ENCODE assay signal across 9 cellular contexts in genomic region chr5:6631441-6631840, GRCh38. TPM values are rescaled to one million over a fixed set of nuclear protein-coding genes. Genes with fewer than 3 reads are reported as not detected.
DNase-seq lines count a peak whose midpoint lies in the region; ATAC-seq and TF ChIP-seq lines count a peak whose summit lies in the region.
"Had no signal": no experiment of that assay in that cellular context is flagged by ENCODE, and none has a peak within 500 bp of the region (broad histone marks: within the 10 kb centered on the region; RNA-seq: fewer than 3 reads in every experiment).

No MANE protein-coding gene starts in this region.

- ATAC-seq in natural killer cell treated with Interleukin-12 subunit alpha and Interleukin-12 subunit beta and Interleukin-15 and Interleukin-18, amount 100 ng/mL, for 72 hours, result no peak

- peaks cover 94% of the 10 kb centered on the region for H3K79me2 ChIP-seq in DOHH2 (ENCODE audit: control insufficient read depth, low read length)
- peaks cover 86% of the 10 kb centered on the region for H3K79me2 ChIP-seq in MM.1S (ENCODE audit: low read length)

- H3K4me3 ChIP-seq in DOHH2 (ENCODE audit: low read length) (peak overlapping the region; percentile 97), MM.1S (ENCODE audit: low read length) (peak overlapping the region; percentile 69), breast epithelium (peak overlapping the region in 2 of 3 donors; percentile 88 to 91)

- H3K4me2 ChIP-seq in DOHH2 (ENCODE audit: low read length), result peak overlapping the region; percentile 94
- peak overlapping the region; percentile 96 for H3K4me2 ChIP-seq in MM.1S (ENCODE audit: low read depth, low read length)

- peaks cover 24% of the 10 kb centered on the region; the same call in 1 of the 2 replicates for H4K20me1 ChIP-seq in DOHH2 (ENCODE audit: control insufficient read depth, insufficient read depth, low read depth, low read length)
- peaks cover 7% of the 10 kb centered on the region; the same call in 1 of the 2 replicates for H4K20me1 ChIP-seq in MM.1S (ENCODE audit: insufficient read depth, low read length)

- H3K36me3 ChIP-seq in DOHH2 (ENCODE audit: control insufficient read depth, low read length), result peaks cover 65% of the 10 kb centered on the region
- peaks cover 17% of the 10 kb centered on the region; the same call in 1 of the 2 replicates for H3K36me3 ChIP-seq in MM.1S (replicated peaks; ENCODE audit: insufficient read depth, low read length)
- no peaks in the 10 kb centered on the region for H3K36me3 ChIP-seq in breast epithelium

- H3K9me3 ChIP-seq in DOHH2 (ENCODE audit: control insufficient read depth, insufficient read depth, low read length), result no peaks in the 10 kb centered on the region
- H3K9me3 ChIP-seq in MM.1S (replicated peaks; ENCODE audit: insufficient read depth, low read length), result no peaks in the 10 kb centered on the region
- H3K9me3 ChIP-seq in breast epithelium, result no peaks in the 10 kb centered on the region

- H3K9ac ChIP-seq in MM.1S (ENCODE audit: low read length), result no peak overlapping the region; the same call in 1 of the 2 replicates

- peak overlapping the region; percentile 91 to 96 for H3K27ac Mint-ChIP-seq in natural killer cell treated with Interleukin-12 subunit alpha and Interleukin-12 subunit beta and Interleukin-15 and Interleukin-18, amount 100 ng/mL, for 72 hours

- H3K36me3 Mint-ChIP-seq in natural killer cell treated with Interleukin-12 subunit alpha and Interleukin-12 subunit beta and Interleukin-15 and Interleukin-18, amount 100 ng/mL, for 72 hours, result peaks cover 33% of the 10 kb centered on the region

- H3K27me3 ChIP-seq in DOHH2 (ENCODE audit: control insufficient read depth, low read length), result no peaks in the 10 kb centered on the region
- no peaks in the 10 kb centered on the region for H3K27me3 ChIP-seq in MM.1S (replicated peaks; ENCODE audit: insufficient read depth, low read length)
- no peaks in the 10 kb centered on the region for H3K27me3 ChIP-seq in breast epithelium

- H3F3A ChIP-seq in DOHH2 (ENCODE audit: control insufficient read depth, insufficient read depth), result no peaks in the 10 kb centered on the region
- H3F3A ChIP-seq in MM.1S (ENCODE audit: insufficient read depth, low read length), result no peaks in the 10 kb centered on the region

- H3K27ac ChIP-seq in DOHH2 (ENCODE audit: low read depth, low read length) (no peak overlapping the region), MM.1S (ENCODE audit: low read length) (no peak overlapping the region), breast epithelium (no peak overlapping the region)

- peaks cover 37% of the 10 kb centered on the region for H3K4me1 ChIP-seq in DOHH2 (ENCODE audit: control insufficient read depth, low read length)
- H3K4me1 ChIP-seq in MM.1S (ENCODE audit: low read length), result peaks cover 10% of the 10 kb centered on the region
- H3K4me1 ChIP-seq in breast epithelium, result no peaks in the 10 kb centered on the region

- H3K4me3 Mint-ChIP-seq in natural killer cell treated with Interleukin-12 subunit alpha and Interleukin-12 subunit beta and Interleukin-15 and Interleukin-18, amount 100 ng/mL, for 72 hours, result peak overlapping the region; percentile 99

- intact Hi-C loops in breast epithelium (cut with DNase I; ENCODE audit: low total_unique reads), result loop anchor here (10.0 kb wide), 1 partner anchor 73 kb away; no protein-coding TSS in a partner anchor

- no peak overlapping the region for H2AFZ ChIP-seq in MM.1S (ENCODE audit: low read length)

- no peak for TF ChIP-seq POLR2A in breast epithelium (IDR thresholded peaks at IDR 0.05)

- DNase-seq in MM.1S (no peak), breast epithelium (ENCODE audit: low spot score in 2 of 2) (no peak), pons (ENCODE audit: low spot score) (no peak), NAMALWA (ENCODE audit: low spot score) (no peak), AG08395 (ENCODE audit: low spot score) (no peak), T-helper 9 cell (no peak)
- no peak for DNase-seq in natural killer cell treated with Interleukin-12 subunit alpha and Interleukin-12 subunit beta and Interleukin-15 and Interleukin-18, amount 100 ng/mL, for 72 hours (ENCODE audit: low spot score)
- DNase-seq: nucleus accumbens had no signal

- H3K9me2 ChIP-seq in DOHH2 (replicated peaks; ENCODE audit: control insufficient read depth, low read length) (no peaks in the 10 kb centered on the region), MM.1S (replicated peaks; ENCODE audit: insufficient read depth, low read length) (no peaks in the 10 kb centered on the region)

- TF ChIP-seq CTCF in DOHH2 (IDR thresholded peaks at IDR 0.05; ENCODE audit: low read depth, low read length, poor library complexity, severe bottlenecking) (no peak), MM.1S (IDR thresholded peaks at IDR 0.05; ENCODE audit: low read length) (no peak), breast epithelium (IDR thresholded peaks at IDR 0.05) (no peak)

- H3K9me3 Mint-ChIP-seq in natural killer cell treated with Interleukin-12 subunit alpha and Interleukin-12 subunit beta and Interleukin-15 and Interleukin-18, amount 100 ng/mL, for 72 hours, result no peaks in the 10 kb centered on the region

- H3K27me3 Mint-ChIP-seq in natural killer cell treated with Interleukin-12 subunit alpha and Interleukin-12 subunit beta and Interleukin-15 and Interleukin-18, amount 100 ng/mL, for 72 hours, result no peaks in the 10 kb centered on the region

- H3K4me1 Mint-ChIP-seq in natural killer cell treated with Interleukin-12 subunit alpha and Interleukin-12 subunit beta and Interleukin-15 and Interleukin-18, amount 100 ng/mL, for 72 hours (ENCODE audit: low read depth in 2 of 2), result peaks cover 28 to 32% of the 10 kb centered on the region in 2 donors

RNA-seq across cellular contexts. Expression of gene NSUN2, which starts 1.4 kb away (rescaled TPM):
- total RNA-seq in breast epithelium, result 10 to 100 TPM; 36.8 to 58.7 (median 55.6) TPM
- total RNA-seq in natural killer cell treated with Interleukin-12 subunit alpha and Interleukin-12 subunit beta and Interleukin-15 and Interleukin-18, amount 100 ng/mL, for 72 hours, result 100 to 1,000 TPM; 111 to 164 TPM

RNA-seq across cellular contexts. Expression of gene SRD5A1, which starts 1.8 kb away (rescaled TPM):
- total RNA-seq in breast epithelium, result 10 to 100 TPM in 1 of 3 donors, 1 to 10 TPM in 2; 3.6 to 10.6 (median 7.0) TPM
- total RNA-seq in natural killer cell treated with Interleukin-12 subunit alpha and Interleukin-12 subunit beta and Interleukin-15 and Interleukin-18, amount 100 ng/mL, for 72 hours, result 10 to 100 TPM in 1 of 2 donors, 1 to 10 TPM in 1; 7.2 to 14.6 TPM
